ENCODE assay signal across 18 cellular contexts in genomic region chr16:75445298-75445697, GRCh38. TPM values are rescaled to one million over a fixed set of nuclear protein-coding genes. Genes with fewer than 3 reads are reported as not detected.
A peak's percentile ranks its signal among the peaks of the same experiment; 100 is the strongest.
DNase-seq lines count a peak whose midpoint lies in the region; ATAC-seq and TF ChIP-seq lines count a peak whose summit lies in the region.
"Had no signal": no experiment of that assay in that cellular context is flagged by ENCODE, and none has a peak within 500 bp of the region (broad histone marks: within the 10 kb centered on the region; RNA-seq: fewer than 3 reads in every experiment).

No MANE protein-coding gene starts in this region.

- no peak for TF ChIP-seq CTCF in uterus (IDR thresholded peaks at IDR 0.05)

- no peaks in the 10 kb centered on the region for H3K4me1 ChIP-seq in uterus
- H3K4me1 ChIP-seq: Caco-2 had no signal

- no peaks in the 10 kb centered on the region for H3K36me3 ChIP-seq in uterus

- in situ Hi-C loops in SK-MEL-5 (cut with HindIII; ENCODE audit: low pct_unique_long_range_greater_than_20kb, low sequenced_read_pairs), result no loop called here

- H3K9me3 ChIP-seq in uterus, result no peaks in the 10 kb centered on the region
- H3K9me3 ChIP-seq: Caco-2 had no signal

- intact Hi-C loops in uterus (cut with DNase I; ENCODE audit: low total_unique reads), result no loop called here

- no peak overlapping the region for H3K4me3 ChIP-seq in uterus
- H3K4me3 ChIP-seq: GM23248 had no signal

- no peaks in the 10 kb centered on the region for H3K27me3 ChIP-seq in uterus

- no peak for ATAC-seq in HG03139 (IDR thresholded peaks at IDR 0.05; ENCODE audit: unreplicated experiment)

- peak overlapping the region; percentile 50 for H3K27ac ChIP-seq in uterus
- H3K27ac ChIP-seq: 22Rv1, GM23248, HL-60 had no signal

- TF ChIP-seq POLR2A in uterus (IDR thresholded peaks at IDR 0.05), result no peak

- DNase-seq in NCI-H82 (lab: John Stamatoyannopoulos, UW), result peak; percentile 18
- no peak for DNase-seq in NCI-H82 treated with DMSO at 0.1 percent for 48 hours (lab: John Stamatoyannopoulos, UW; ENCODE audit: unreplicated experiment)
- peak; percentile 22 for DNase-seq in SK-MEL-5 (ENCODE audit: low read depth, low spot score)
- DNase-seq in ecto neural progenitor cell (ENCODE audit: low spot score), result peak; percentile 4
- DNase-seq in uterus, result no peak
- no peak for DNase-seq in HuH-7 (ENCODE audit: low spot score)
- no peak for DNase-seq in NCI-H2196 treated with DMSO at 0.1 percent for 48 hours (lab: John Stamatoyannopoulos, UW; ENCODE audit: unreplicated experiment)
- DNase-seq: Caco-2; CD8-positive, alpha-beta memory T cell; GF-D8; GM23248; H7; HFFc6; KBM-7 had no signal

RNA-seq across cellular contexts. Expression of gene CFDP1, which starts 12.0 kb away (rescaled TPM):
- total RNA-seq in SK-MEL-5 (2014; rRNA removed; shearing (Covaris generic)), result 24.8 and 25.1 TPM in 2 replicates
- polyA plus RNA-seq in SK-MEL-5 (2015; cell fraction: cytosol; rRNA removed), result 13.0 and 21.7 TPM in 2 replicates
- 28.4 and 36.6 TPM in 2 replicates for polyA plus RNA-seq in SK-MEL-5 (2015; cell fraction: nucleus; rRNA removed)
- total RNA-seq in uterus, result 10 to 100 TPM; 22.3 to 90.8 (median 73.4) TPM

RNA-seq across cellular contexts. Expression of gene TMEM170A, which starts 19.2 kb away (rescaled TPM):
- total RNA-seq in SK-MEL-5 (2014; rRNA removed; shearing (Covaris generic)), result 18.1 and 19.3 TPM in 2 replicates
- 9.5 and 9.6 TPM in 2 replicates for polyA plus RNA-seq in SK-MEL-5 (2015; cell fraction: cytosol; rRNA removed)
- 15.4 and 24.1 TPM in 2 replicates for polyA plus RNA-seq in SK-MEL-5 (2015; cell fraction: nucleus; rRNA removed)
- total RNA-seq in uterus, result 10 to 100 TPM in 3 of 4 donors, 1 to 10 TPM in 1; 10.0 to 69.5 (median 21.4) TPM

RNA-seq across cellular contexts. Expression of gene CHST6, which starts 49.9 kb away (rescaled TPM):
- total RNA-seq in SK-MEL-5 (2014; rRNA removed; shearing (Covaris generic)), result 10.2 and 11.0 TPM in 2 replicates
- 23.1 and 29.4 TPM in 2 replicates for polyA plus RNA-seq in SK-MEL-5 (2015; cell fraction: cytosol; rRNA removed)
- polyA plus RNA-seq in SK-MEL-5 (2015; cell fraction: nucleus; rRNA removed), result 24.2 and 24.9 TPM in 2 replicates
- total RNA-seq in uterus, result 1 to 10 TPM in 1 of 4 donors, under 1 TPM in 1, not detected in 2; 0.52 to 4.4 TPM
- polyA plus RNA-seq: CD14-positive monocyte; CD8-positive, alpha-beta memory T cell had no signal

Comparison
In these comparisons a context has a peak if more than half of its experiments do, and no peak if none do; other contexts are left out.
1. DNase-seq: peak in NCI-H82 (single experiment), SK-MEL-5 (single experiment) and ecto neural progenitor cell (single experiment); none in NCI-H82 treated with DMSO at 0.1 percent for 48 hours (single experiment), uterus (0 of 2), HuH-7 (single experiment) and NCI-H2196 treated with DMSO at 0.1 percent for 48 hours (single experiment).